ENCODE assay signal across 17 cellular contexts in genomic region chr6:88134575-88134974, GRCh38. TPM values are rescaled to one million over a fixed set of nuclear protein-coding genes. Genes with fewer than 3 reads are reported as not detected.
DNase-seq lines count a peak whose midpoint lies in the region; ATAC-seq, FAIRE-seq and TF ChIP-seq lines count a peak whose summit lies in the region.
"Had no signal": no experiment of that assay in that cellular context is flagged by ENCODE, and none has a peak within 500 bp of the region (broad histone marks: within the 10 kb centered on the region; RNA-seq: fewer than 3 reads in every experiment).

No MANE protein-coding gene starts in this region.

- CTCF ChIA-PET in activated B cell treated with CpG ODN at 0.5 μM for 24 hours (lab: Charles Lee), result no interaction called here

- peaks cover 39% of the 10 kb centered on the region for H3K4me1 Mint-ChIP-seq in activated B cell treated with CpG ODN at 0.5 μM for 24 hours

- peak overlapping the region in 3 of 4 donors; percentile 41 to 67 (median 65) for H3K27ac ChIP-seq in sigmoid colon
- H3K27ac ChIP-seq: C4-2B had no signal

- TF ChIP-seq EP300 in sigmoid colon (IDR thresholded peaks at IDR 0.05), result no peak

- H3K36me3 Mint-ChIP-seq in activated B cell treated with CpG ODN at 0.5 μM for 24 hours (ENCODE audit: low read depth), result no peaks in the 10 kb centered on the region
- H3K36me3 Mint-ChIP-seq: CD4-positive, alpha-beta memory T cell had no signal

- DNase-seq in GM12892 (ENCODE audit: insufficient read length) (no peak), activated B cell treated with CpG ODN at 0.5 μM for 24 hours (no peak), sigmoid colon (no peak), ecto neural progenitor cell (ENCODE audit: low spot score) (no peak)
- DNase-seq in stimulated activated naive CD8-positive, alpha-beta T cell treated with anti-CD3 and anti-CD28 coated beads, Interleukin-15, Interleukin-2, amounts not matched to agents 100 U/mL and 50 U/mL, for 24 hours, result no peak
- no peak for DNase-seq in activated CD4-positive, CD25-positive, alpha-beta regulatory T cell (lab: John Stamatoyannopoulos, UW)
- DNase-seq: BE2C; CD4-positive, alpha-beta memory T cell; DMS79; EL; GOT3; KBM-7 had no signal

- no peaks in the 10 kb centered on the region for H3K27me3 ChIP-seq in sigmoid colon
- H3K27me3 ChIP-seq: BE2C had no signal

- peak; percentile 82 for FAIRE-seq in GM12892 (lab: Jason Lieb, UNC)
- FAIRE-seq: A204.1, G401.6 had no signal

- H3K27me3 Mint-ChIP-seq in activated B cell treated with CpG ODN at 0.5 μM for 24 hours, result no peaks in the 10 kb centered on the region

- peak overlapping the region; percentile 24 for H3K4me3 Mint-ChIP-seq in activated B cell treated with CpG ODN at 0.5 μM for 24 hours
- H3K4me3 Mint-ChIP-seq: CD4-positive, alpha-beta memory T cell had no signal

- TF ChIP-seq POLR2A in GM12892 (IDR thresholded peaks at IDR 0.05; ENCODE audit: low read depth, low read length), result no peak
- TF ChIP-seq POLR2A in sigmoid colon (IDR thresholded peaks at IDR 0.05), result no peak

- no peaks in the 10 kb centered on the region for H3K36me3 ChIP-seq in sigmoid colon
- H3K36me3 ChIP-seq: BE2C, HAP-1 had no signal

- POLR2A ChIA-PET in activated B cell treated with CpG ODN at 0.5 μM for 24 hours (lab: Charles Lee), result interaction anchor here (1.2 kb wide), 1 partner anchor 32 kb away, joined by 3 read pairs; no protein-coding TSS in a partner anchor

- H3K9me3 ChIP-seq in sigmoid colon, result no peaks in the 10 kb centered on the region
- H3K9me3 ChIP-seq: BE2C, HAP-1 had no signal

- no peak overlapping the region for H3K4me3 ChIP-seq in sigmoid colon
- H3K4me3 ChIP-seq: HAP-1 had no signal

- TF ChIP-seq CTCF in activated B cell treated with CpG ODN at 0.5 μM for 24 hours (IDR thresholded peaks at IDR 0.05) (no peak), sigmoid colon (IDR thresholded peaks at IDR 0.05) (no peak)

- intact Hi-C loops in activated B cell treated with CpG ODN at 0.5 μM for 24 hours (cut with micrococcal nuclease) (no loop called here), sigmoid colon (cut with DNase I) (loop anchor here (5.0 kb wide), 1 partner anchor 33 kb away; the partner anchor contains the start of gene CNR1)

- H3K4me1 ChIP-seq in sigmoid colon, result peaks cover 0 to 59% (median 37%) of the 10 kb centered on the region in 4 donors
- H3K4me1 ChIP-seq: BE2C, HAP-1 had no signal

- H3K27ac Mint-ChIP-seq in activated B cell treated with CpG ODN at 0.5 μM for 24 hours, result peak overlapping the region; percentile 62
- H3K27ac Mint-ChIP-seq: CD4-positive, alpha-beta memory T cell had no signal

- WGBS in sigmoid colon, 2 donors, result 78 to 90% methylated on average over 4 of the region's 4 CpGs

- ATAC-seq in activated B cell treated with CpG ODN at 0.5 μM for 24 hours (ENCODE audit: low read depth), result peak; percentile 59
- no peak for ATAC-seq in HG03045 (IDR thresholded peaks at IDR 0.05; ENCODE audit: unreplicated experiment)
- no peak for ATAC-seq in stimulated activated naive CD8-positive, alpha-beta T cell treated with anti-CD3 and anti-CD28 coated beads, Interleukin-15, Interleukin-2, amounts not matched to agents 100 U/mL and 50 U/mL, for 24 hours

- H3K9me3 Mint-ChIP-seq in activated B cell treated with CpG ODN at 0.5 μM for 24 hours, result no peaks in the 10 kb centered on the region

RNA-seq across cellular contexts. Expression of gene CNR1, which starts 31.6 kb away (rescaled TPM):
- polyA plus RNA-seq in GM12892 (2012; ENCODE audit: missing spikeins), result 3.4 TPM
- total RNA-seq in activated B cell treated with CpG ODN at 0.5 μM for 24 hours, result 2.7 and 4.4 TPM in 2 replicates
- 10 to 100 TPM; 19.1 to 27.7 (median 24.6) TPM for total RNA-seq in sigmoid colon
- polyA plus RNA-seq in sigmoid colon, result 1 to 10 TPM in 1 of 3 donors, under 1 TPM in 2; under 0.01 to 5.2 (median 0.46) TPM
- total RNA-seq: CD4-positive, alpha-beta memory T cell had no signal
- polyA plus RNA-seq: CD4-positive, alpha-beta memory T cell had no signal
